Comparison of ENCODE assay signal across 25 cellular contexts in genomic region chrX:69186651-69187050, GRCh38. TPM values are rescaled to one million over a fixed set of nuclear protein-coding genes. Genes with fewer than 3 reads are reported as not detected.
DNase-seq lines count a peak whose midpoint lies in the region; ATAC-seq and TF ChIP-seq lines count a peak whose summit lies in the region.
"Had no signal": no experiment of that assay in that cellular context is flagged by ENCODE, and none has a peak within 500 bp of the region (broad histone marks: within the 10 kb centered on the region; RNA-seq: fewer than 3 reads in every experiment).

No MANE protein-coding gene starts in this region.

- peak; percentile 24 for DNase-seq in activated CD8-positive, alpha-beta memory T cell treated with anti-CD3 and anti-CD28 coated beads for 24 hours
- no peak for DNase-seq in activated CD8-positive, alpha-beta memory T cell treated with anti-CD3 and anti-CD28 coated beads, Interleukin-2, amount 10 ng/mL, durations not matched to agents 7 days and 5 days
- DNase-seq in coronary artery (ENCODE audit: low spot score) (peak; percentile 33), islet precursor cell (peak; percentile 33), type B pancreatic cell (ENCODE audit: extremely low spot score, unreplicated experiment) (peak; percentile 36), NCI-H774 (lab: John Stamatoyannopoulos, UW) (no peak)
- DNase-seq: BE2C; C1 segment of cervical spinal cord; CD4-positive, alpha-beta memory T cell; CD4-positive, CD25-positive, alpha-beta regulatory T cell; CD8-positive, alpha-beta memory T cell; COR-L47; DMS 273 treated with DMSO at 0.1 percent for 48 hours; DMS153; DMS53; DMS79; DND-41; EL; GDM1 had no signal

- H3K9me3 Mint-ChIP-seq in activated CD8-positive, alpha-beta memory T cell treated with anti-CD3 and anti-CD28 coated beads, Interleukin-2, amount 10 ng/mL, durations not matched to agents 7 days and 5 days (ENCODE audit: low read depth) = no peaks in the 10 kb centered on the region
- H3K9me3 Mint-ChIP-seq in type B pancreatic cell = no peaks in the 10 kb centered on the region
- H3K9me3 Mint-ChIP-seq: CD4-positive, alpha-beta memory T cell; CD8-positive, alpha-beta memory T cell had no signal

- no peaks in the 10 kb centered on the region for H3K36me3 Mint-ChIP-seq in activated CD8-positive, alpha-beta memory T cell treated with anti-CD3 and anti-CD28 coated beads, Interleukin-2, amount 10 ng/mL, durations not matched to agents 7 days and 5 days
- no peaks in the 10 kb centered on the region for H3K36me3 Mint-ChIP-seq in type B pancreatic cell
- H3K36me3 Mint-ChIP-seq: CD14-positive monocyte; CD4-positive, alpha-beta memory T cell; CD4-positive, CD25-positive, alpha-beta regulatory T cell; CD8-positive, alpha-beta memory T cell had no signal

- no peak overlapping the region for H3K4me3 Mint-ChIP-seq in activated CD8-positive, alpha-beta memory T cell treated with anti-CD3 and anti-CD28 coated beads, Interleukin-2, amount 10 ng/mL, durations not matched to agents 7 days and 5 days
- H3K4me3 Mint-ChIP-seq in type B pancreatic cell = no peak overlapping the region
- H3K4me3 Mint-ChIP-seq: CD14-positive monocyte; CD4-positive, alpha-beta memory T cell; CD8-positive, alpha-beta memory T cell had no signal

- H3K27ac Mint-ChIP-seq in activated CD8-positive, alpha-beta memory T cell treated with anti-CD3 and anti-CD28 coated beads, Interleukin-2, amount 10 ng/mL, durations not matched to agents 7 days and 5 days = no peak overlapping the region
- no peak overlapping the region for H3K27ac Mint-ChIP-seq in type B pancreatic cell
- H3K27ac Mint-ChIP-seq: CD14-positive monocyte; CD4-positive, alpha-beta memory T cell; CD4-positive, CD25-positive, alpha-beta regulatory T cell had no signal

- TF ChIP-seq CTCF in coronary artery (IDR thresholded peaks at IDR 0.05) (no peak), type B pancreatic cell (conservative IDR thresholded peaks at IDR 0.05) (no peak)

- no peaks in the 10 kb centered on the region for H3K4me1 Mint-ChIP-seq in activated CD8-positive, alpha-beta memory T cell treated with anti-CD3 and anti-CD28 coated beads, Interleukin-2, amount 10 ng/mL, durations not matched to agents 7 days and 5 days
- no peaks in the 10 kb centered on the region for H3K4me1 Mint-ChIP-seq in type B pancreatic cell (ENCODE audit: unreplicated experiment)
- H3K4me1 Mint-ChIP-seq: CD4-positive, alpha-beta memory T cell; CD4-positive, CD25-positive, alpha-beta regulatory T cell; CD8-positive, alpha-beta memory T cell had no signal

- CTCF ChIA-PET in activated CD8-positive, alpha-beta memory T cell treated with anti-CD3 and anti-CD28 coated beads, Interleukin-2, amount 10 ng/mL, durations not matched to agents 7 days and 5 days (lab: Charles Lee) = no interaction called here

- no peak overlapping the region for H3K4me3 ChIP-seq in coronary artery
- H3K4me3 ChIP-seq: A549, BLaER1, GM12878 had no signal

- no peak for ATAC-seq in activated CD8-positive, alpha-beta memory T cell treated with anti-CD3 and anti-CD28 coated beads, Interleukin-2, amount 10 ng/mL, durations not matched to agents 7 days and 5 days
- ATAC-seq in HG02763 (IDR thresholded peaks at IDR 0.05; ENCODE audit: unreplicated experiment) = no peak
- ATAC-seq: A549, GM12878 had no signal

- no peak overlapping the region for H3K27ac ChIP-seq in coronary artery
- H3K27ac ChIP-seq: 22Rv1, A549, BLaER1 had no signal

- no peaks in the 10 kb centered on the region for H3K27me3 Mint-ChIP-seq in activated CD8-positive, alpha-beta memory T cell treated with anti-CD3 and anti-CD28 coated beads, Interleukin-2, amount 10 ng/mL, durations not matched to agents 7 days and 5 days
- H3K27me3 Mint-ChIP-seq in type B pancreatic cell = no peaks in the 10 kb centered on the region
- H3K27me3 Mint-ChIP-seq: CD4-positive, alpha-beta memory T cell had no signal

RNA-seq across cellular contexts. Expression of gene PJA1, which starts 21.4 kb away (rescaled TPM):
- total RNA-seq in activated CD8-positive, alpha-beta memory T cell treated with anti-CD3 and anti-CD28 coated beads, Interleukin-2, amount 10 ng/mL, durations not matched to agents 7 days and 5 days = 10 to 100 TPM; 17.5 to 20.1 TPM
- 47.5 and 50.6 TPM in 2 replicates for total RNA-seq in type B pancreatic cell (ENCODE audit: low replicate concordance)

Comparison
In these comparisons a context has a peak if more than half of its experiments do, and no peak if none do; other contexts are left out.
1. DNase-seq: peak in activated CD8-positive, alpha-beta memory T cell treated with anti-CD3 and anti-CD28 coated beads for 24 hours (single experiment), coronary artery (single experiment), islet precursor cell (single experiment) and type B pancreatic cell (single experiment); none in activated CD8-positive, alpha-beta memory T cell treated with anti-CD3 and anti-CD28 coated beads, Interleukin-2, amount 10 ng/mL, durations not matched to agents 7 days and 5 days (single experiment) and NCI-H774 (single experiment).